In genomic region chr6:108944707-108945685, GRCh38 we compare ENCODE assay signal across 8 cellular contexts.
DNase-seq lines count a peak whose midpoint lies in the region; ATAC-seq and TF ChIP-seq lines count a peak whose summit lies in the region.
"Had no signal": no experiment of that assay in that cellular context is flagged by ENCODE, and none has a peak within 500 bp of the region (broad histone marks: within the 10 kb centered on the region; RNA-seq: fewer than 3 reads in every experiment).

No MANE protein-coding gene starts in this region.

- H3K27ac ChIP-seq in colonic mucosa = peak overlapping the region; percentile 62
- peak overlapping the region; percentile 89 to 90 for H3K27ac ChIP-seq in lung (ENCODE audit: low read depth in 1 of 2, low read length in 1 of 2)
- H3K27ac ChIP-seq in transverse colon = peak overlapping the region; percentile 83 to 90 (median 84)
- no peak overlapping the region for H3K27ac ChIP-seq in RWPE1

- H3K4me3 Mint-ChIP-seq in activated T-cell treated with anti-CD3 and anti-CD28 coated beads, Interleukin-2, amount 50 U/mL, for 24 hours = no peak overlapping the region

- H3K9me3 ChIP-seq in MG63 (no peaks in the 10 kb centered on the region), colonic mucosa (no peaks in the 10 kb centered on the region), lung (ENCODE audit: control insufficient read depth in 2 of 2, insufficient read depth in 1 of 2, low read length in 1 of 2) (no peaks in the 10 kb centered on the region), transverse colon (no peaks in the 10 kb centered on the region)

- no peak overlapping the region for H3K27ac Mint-ChIP-seq in activated T-cell treated with anti-CD3 and anti-CD28 coated beads, Interleukin-2, amount 50 U/mL, for 24 hours

- H3K4me3 ChIP-seq in MG63 (no peak overlapping the region), colonic mucosa (no peak overlapping the region), lung (no peak overlapping the region), transverse colon (no peak overlapping the region)

- no peak for TF ChIP-seq POLR2A in transverse colon (IDR thresholded peaks at IDR 0.05)

- H3K27me3 ChIP-seq in MG63 (no peaks in the 10 kb centered on the region), colonic mucosa (no peaks in the 10 kb centered on the region), lung (ENCODE audit: control insufficient read depth, insufficient read depth) (no peaks in the 10 kb centered on the region), transverse colon (no peaks in the 10 kb centered on the region)

- H3K27me3 Mint-ChIP-seq in activated T-cell treated with anti-CD3 and anti-CD28 coated beads, Interleukin-2, amount 50 U/mL, for 24 hours = no peaks in the 10 kb centered on the region

- H3K4me1 Mint-ChIP-seq in activated T-cell treated with anti-CD3 and anti-CD28 coated beads, Interleukin-2, amount 50 U/mL, for 24 hours (ENCODE audit: low read depth) = peaks cover 45% of the 10 kb centered on the region

- H3K9me3 Mint-ChIP-seq in activated T-cell treated with anti-CD3 and anti-CD28 coated beads, Interleukin-2, amount 50 U/mL, for 24 hours = no peaks in the 10 kb centered on the region

- TF ChIP-seq CTCF in colonic mucosa (IDR thresholded peaks at IDR 0.05) (no peak), lung (IDR thresholded peaks at IDR 0.05; ENCODE audit: control extremely low read depth, extremely low read depth) (no peak), transverse colon (IDR thresholded peaks at IDR 0.05) (no peak), RWPE1 (conservative IDR thresholded peaks at IDR 0.05; ENCODE audit: low read depth) (no peak)

- 59 to 76% methylated on average over 12 of the region's 12 CpGs for WGBS in lung, 2 donors
- 59 to 66% methylated on average over 10 to 12 of the region's 12 CpGs for WGBS in transverse colon (ENCODE audit: low coverage in 1 of 2), 2 donors

- intact Hi-C loops in colonic mucosa (cut with DNase I) (no loop called here), transverse colon (cut with DNase I; ENCODE audit: low total_unique reads) (no loop called here)

- ATAC-seq in lung (ENCODE audit: insufficient read depth, low FRiP score) = no peak

- H3K36me3 ChIP-seq in MG63 (no peaks in the 10 kb centered on the region), colonic mucosa (no peaks in the 10 kb centered on the region), lung (ENCODE audit: control insufficient read depth in 2 of 2, insufficient read depth in 2 of 2, low read length in 2 of 2) (no peaks in the 10 kb centered on the region), transverse colon (no peaks in the 10 kb centered on the region)

- CTCF ChIA-PET in RWPE1 (lab: Yijun Ruan, JAX) = interaction anchor here (0.6 kb wide), 1 partner anchor 39 kb away, joined by 3 read pairs; no protein-coding TSS in a partner anchor

- no peaks in the 10 kb centered on the region for H3K36me3 Mint-ChIP-seq in activated T-cell treated with anti-CD3 and anti-CD28 coated beads, Interleukin-2, amount 50 U/mL, for 24 hours (ENCODE audit: low read depth)

- TF ChIP-seq EP300 in transverse colon (IDR thresholded peaks at IDR 0.05; ENCODE audit: low read depth) = no peak

- DNase-seq in MG63 (peak; percentile 23), colonic mucosa (no peak), lung (ENCODE audit: low spot score) (no peak), transverse colon (no peak), RWPE1 (ENCODE audit: low spot score) (no peak), DMS79 (lab: John Stamatoyannopoulos, UW) (no peak)
- DNase-seq in activated T-cell treated with anti-CD3 and anti-CD28 coated beads, Interleukin-2, amount 50 U/mL, for 24 hours = no peak
- DNase-seq: KG1 had no signal

- H3K9ac ChIP-seq in colonic mucosa (ENCODE audit: low read depth in 2 of 2, low read length in 2 of 2) = no peak overlapping the region

- H3K4me1 ChIP-seq in colonic mucosa (no peaks in the 10 kb centered on the region), lung (ENCODE audit: control insufficient read depth in 2 of 2, insufficient read depth in 2 of 2, low read length in 2 of 2) (peaks cover 17 to 35% of the 10 kb centered on the region in 2 donors), transverse colon (peaks cover 20 to 66% (median 44%) of the 10 kb centered on the region in 4 donors)

- POLR2A ChIA-PET in RWPE1 (lab: Yijun Ruan, JAX; ENCODE audit: low non-redundant PET) = no interaction called here

- in situ Hi-C loops in transverse colon (cut with MboI; ENCODE audit: low pct_ligation_motif_present in 1 of 4, low pct_unique_long_range_greater_than_20kb in 1 of 4, low sequenced_read_pairs in 3 of 4) = no loop called here
